8 cellular contexts compared by ENCODE assay signal in genomic region chr14:73742520-73743238, GRCh38. TPM values are rescaled to one million over a fixed set of nuclear protein-coding genes. Genes with fewer than 3 reads are reported as not detected.
DNase-seq lines count a peak whose midpoint lies in the region; ATAC-seq and TF ChIP-seq lines count a peak whose summit lies in the region.

No MANE protein-coding gene starts in this region.

- WGBS in ovary, 3 donors: 68 to 72% (median 71%) methylated on average over 6 of the region's 6 CpGs

- H3K36me3 ChIP-seq in duodenal mucosa (ENCODE audit: control insufficient read depth in 1 of 2, insufficient read depth in 2 of 2, low read length in 2 of 2): peaks cover 6 to 23% of the 10 kb centered on the region in 2 donors
- H3K36me3 ChIP-seq in ovary: no peaks in the 10 kb centered on the region

- intact Hi-C loops in CD4-positive, alpha-beta T cell (cut with DNase I, micrococcal nuclease): loop anchor here (1.0 to 5.0 kb wide), 4 partner anchors 12 to 45 kb away; a partner anchor contains a TSS
- intact Hi-C loops in ovary (cut with DNase I): loop anchor here in 2 of 4 donors (5.0 to 10.0 kb wide), 2 partner anchors 82 to 85 kb away; no protein-coding TSS in a partner anchor

- peaks cover 14% of the 10 kb centered on the region for H3K36me3 Mint-ChIP-seq in CD4-positive, alpha-beta T cell (ENCODE audit: low read depth)

- H3K9ac ChIP-seq in duodenal mucosa (ENCODE audit: low read depth in 1 of 2, low read length in 2 of 2): peak overlapping the region; percentile 60 to 63

- H3K27me3 ChIP-seq in CD4-positive, alpha-beta T cell (ENCODE audit: control insufficient read depth, insufficient read depth, low read length): no peaks in the 10 kb centered on the region
- H3K27me3 ChIP-seq in duodenal mucosa (ENCODE audit: control insufficient read depth in 1 of 2, insufficient read depth in 2 of 2, low read length in 2 of 2) (no peaks in the 10 kb centered on the region), ovary (no peaks in the 10 kb centered on the region)

- CTCF ChIA-PET in CD4-positive, alpha-beta T cell (lab: Charles Lee): interaction anchor here (0.7 to 6.3 kb wide), 5 partner anchors 11 to 43 kb away, joined by 3 to 65 read pairs (median 17); a partner anchor contains a TSS

- no peaks in the 10 kb centered on the region for H3K27me3 Mint-ChIP-seq in CD4-positive, alpha-beta T cell

- peak overlapping the region; percentile 87 for H3K4me3 Mint-ChIP-seq in CD4-positive, alpha-beta T cell

- no peak for DNase-seq in CD4-positive, alpha-beta T cell
- no peak for DNase-seq in NB4 (ENCODE audit: low read depth)
- no peak for DNase-seq in ovary
- DNase-seq in NCI-H2081 treated with DMSO at 0.1 percent for 48 hours (lab: John Stamatoyannopoulos, UW): no peak
- no peak for DNase-seq in H4 (ENCODE audit: low spot score)
- no peak for DNase-seq in stimulated activated CD4-positive, alpha-beta T cell treated with anti-CD3 and anti-CD28 coated beads, Interleukin-2, amount 100 ng/mL, for 24 hours

- TF ChIP-seq CTCF in CD4-positive, alpha-beta T cell (IDR thresholded peaks at IDR 0.05): no peak
- no peak for TF ChIP-seq CTCF in NB4 (IDR thresholded peaks at IDR 0.05; ENCODE audit: low read depth, low read length)
- no peak for TF ChIP-seq CTCF in ovary (IDR thresholded peaks at IDR 0.05)

- no peak for TF ChIP-seq EP300 in ovary (IDR thresholded peaks at IDR 0.05)

- TF ChIP-seq POLR2A in NB4 (IDR thresholded peaks at IDR 0.05; ENCODE audit: extremely low read depth, insufficient read length): no peak
- TF ChIP-seq POLR2A in ovary (IDR thresholded peaks at IDR 0.05): no peak

- H3K9me3 Mint-ChIP-seq in CD4-positive, alpha-beta T cell: no peaks in the 10 kb centered on the region

- H3K4me1 Mint-ChIP-seq in CD4-positive, alpha-beta T cell (ENCODE audit: low read depth): peaks cover 77% of the 10 kb centered on the region

- H3K27ac ChIP-seq in CD4-positive, alpha-beta T cell (ENCODE audit: low read depth, low read length): peak overlapping the region; percentile 76
- H3K27ac ChIP-seq in duodenal mucosa (ENCODE audit: low read depth, low read length) (no peak overlapping the region), ovary (peak overlapping the region; percentile 39 to 82)

- no peaks in the 10 kb centered on the region for H3K9me3 ChIP-seq in CD4-positive, alpha-beta T cell (ENCODE audit: control insufficient read depth, low read length)
- no peaks in the 10 kb centered on the region for H3K9me3 ChIP-seq in duodenal mucosa (ENCODE audit: control insufficient read depth in 1 of 2, low read length in 2 of 2)
- no peaks in the 10 kb centered on the region for H3K9me3 ChIP-seq in ovary

- POLR2A ChIA-PET in CD4-positive, alpha-beta T cell (lab: Charles Lee): interaction anchor here (0.8 to 9.8 kb wide), 10 partner anchors 8 to 144 kb away, joined by 3 to 282 read pairs (median 8); partner anchors contain the start of genes PTGR2 and ZNF410

- H3K4me1 ChIP-seq in duodenal mucosa (ENCODE audit: control insufficient read depth in 1 of 2, insufficient read depth in 2 of 2, low read length in 2 of 2): peaks cover 83 to 91% of the 10 kb centered on the region in 2 donors
- H3K4me1 ChIP-seq in ovary (ENCODE audit: insufficient read depth): peaks cover 66% of the 10 kb centered on the region

- no peak for ATAC-seq in CD4-positive, alpha-beta T cell (ENCODE audit: poor library complexity)
- no peak for ATAC-seq in GM21786 (IDR thresholded peaks at IDR 0.05; ENCODE audit: unreplicated experiment)

- H3K4me3 ChIP-seq in NB4 (ENCODE audit: low read depth, low read length) (peak overlapping the region; percentile 48), duodenal mucosa (ENCODE audit: low read depth in 1 of 2, low read length in 2 of 2) (peak overlapping the region; percentile 51 to 64), ovary (no peak overlapping the region)

- peak overlapping the region; percentile 99 for H3K27ac Mint-ChIP-seq in CD4-positive, alpha-beta T cell

RNA-seq across cellular contexts. Expression of gene PNMA1, which starts 28.5 kb away (rescaled TPM):
- total RNA-seq in CD4-positive, alpha-beta T cell: 10 to 100 TPM; 52.6 to 55.9 TPM
- total RNA-seq in ovary: 100 to 1,000 TPM in 1 of 7 donors, 10 to 100 TPM in 6; 22.3 to 114 (median 87.3) TPM
- polyA plus RNA-seq in ovary: 10 to 100 TPM; 43.7 to 84.2 TPM
- total RNA-seq in H4 (2014; rRNA removed; shearing (Covaris generic)): 12.9 and 14.0 TPM in 2 replicates
